1 cellular context compared by ENCODE assay signal in the genomic region with DNA sequence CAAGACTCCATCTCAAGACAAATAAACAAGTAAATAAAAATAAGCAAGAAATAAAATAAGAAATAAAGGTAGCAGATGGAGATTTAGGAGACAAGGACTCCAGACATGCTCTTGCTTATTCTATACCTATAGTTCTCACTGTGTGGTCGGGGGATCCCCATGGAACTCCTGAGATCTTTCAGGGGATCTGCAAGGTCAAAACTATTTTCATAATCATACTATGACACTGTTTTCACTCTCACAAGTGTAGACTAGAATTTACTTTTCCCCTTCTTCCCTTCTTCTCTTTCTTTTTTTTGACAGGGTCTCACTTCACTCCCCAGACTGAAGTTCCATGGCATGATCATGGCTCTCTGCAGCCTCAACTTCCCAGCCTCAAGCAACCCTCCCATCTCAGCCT.
A peak's percentile ranks its signal among the peaks of the same experiment; 100 is the strongest.
TF ChIP-seq lines count a peak whose summit lies in the region.

No MANE protein-coding gene starts in this region.

TF ChIP-seq in GM12878, 131 proteins besides CTCF, POLR2A, EP300 and RAD21 (continued from another document):
- TF ChIP-seq NFIC (IDR thresholded peaks at IDR 0.05; ENCODE audit: low read depth, low read length): peak; percentile 52; the same call in 1 of the 2 replicates
- TF ChIP-seq IKZF2 (IDR thresholded peaks at IDR 0.05): peak; percentile 54 to 59; a peak in 2 of 4 replicates
- TF ChIP-seq ZBTB11 (CRISPR knock-in tag; IDR thresholded peaks at IDR 0.05): no peak
- 0 out of 2 replicates have a peak, but pooled peaks have one; percentile 33 for TF ChIP-seq ATF2 (IDR thresholded peaks at IDR 0.05; ENCODE audit: low read length)
- peak; percentile 44 for TF ChIP-seq IKZF1 (conservative IDR thresholded peaks at IDR 0.05)
- TF ChIP-seq BMI1 (IDR thresholded peaks at IDR 0.05; ENCODE audit: borderline replicate concordance): no peak
- 0 out of 4 replicates have a peak, but pooled peaks of 1 of the 2 experiments have one; percentile 40 for TF ChIP-seq ETV6 (conservative IDR thresholded peaks at IDR 0.05 in 1 of 2, IDR thresholded peaks at IDR 0.05 in 1 of 2; ENCODE audit: borderline replicate concordance in 1 of 2, low read depth in 1 of 2)
- peak; percentile 35; the same call in 1 of the 2 replicates for TF ChIP-seq DPF2 (IDR thresholded peaks at IDR 0.05)
- peak; percentile 65 for TF ChIP-seq JUNB (IDR thresholded peaks at IDR 0.05)
- TF ChIP-seq PML (IDR thresholded peaks at IDR 0.05; ENCODE audit: low read length): no peak
- peak; percentile 26 for TF ChIP-seq SKIL (IDR thresholded peaks at IDR 0.05; ENCODE audit: low read depth, poor library complexity, severe bottlenecking)
